Comparison of ENCODE assay signal across 22 cellular contexts in genomic region chr11:10519630-10520029, GRCh38. TPM values are rescaled to one million over a fixed set of nuclear protein-coding genes. Genes with fewer than 3 reads are reported as not detected.
DNase-seq lines count a peak whose midpoint lies in the region; ATAC-seq and TF ChIP-seq lines count a peak whose summit lies in the region.
"Had no signal": no experiment of that assay in that cellular context is flagged by ENCODE, and none has a peak within 500 bp of the region (broad histone marks: within the 10 kb centered on the region; RNA-seq: fewer than 3 reads in every experiment).

No MANE protein-coding gene starts in this region.

- H3K27ac ChIP-seq in HCT116 (ENCODE audit: low read depth, low read length) (no peak overlapping the region), angular gyrus (ENCODE audit: low read depth, low read length) (peak overlapping the region; percentile 76), foreskin keratinocyte (no peak overlapping the region)
- H3K27ac ChIP-seq: A549, SJSA1 had no signal

- no TSS peak for BruUV-seq in HCT116 (replicated peaks; lab: Mats Ljungman, UMichigan)
- no TSS peak for BruUV-seq in MCF 10A (replicated peaks; lab: Mats Ljungman, UMichigan)

- peaks cover 21 to 64% of the 10 kb centered on the region in 2 experiments; a peak in 3 of 4 replicates for H3K36me3 ChIP-seq in HCT116 (ENCODE audit: control insufficient read depth in 1 of 2, insufficient read depth in 2 of 2, low read length in 2 of 2)
- H3K36me3 ChIP-seq: BE2C had no signal

- H3K27me3 ChIP-seq in HCT116 (ENCODE audit: insufficient read depth, low read length) (no peaks in the 10 kb centered on the region), foreskin keratinocyte (no peaks in the 10 kb centered on the region)
- H3K27me3 ChIP-seq: BE2C, SJSA1 had no signal

- no peak overlapping the region for H3K4me2 ChIP-seq in HCT116 (ENCODE audit: low read length)
- H3K4me2 ChIP-seq: A549 had no signal

- H2AFZ ChIP-seq in HCT116 (ENCODE audit: low read depth, low read length, poor library complexity, severe bottlenecking) = no peak overlapping the region

- no peak overlapping the region for H3K27ac Mint-ChIP-seq in MCF 10A (ENCODE audit: low read depth, unreplicated experiment)
- H3K27ac Mint-ChIP-seq: HFFc6 had no signal

- H3K27me3 Mint-ChIP-seq in MCF 10A (ENCODE audit: insufficient read depth, unreplicated experiment) = no peaks in the 10 kb centered on the region

- H3K9me2 ChIP-seq in HCT116 (ENCODE audit: insufficient read depth) = no peaks in the 10 kb centered on the region

- H3K9ac ChIP-seq in HCT116 (ENCODE audit: low read length) = no peak overlapping the region

- TF ChIP-seq POLR2A in HCT116 (IDR thresholded peaks at IDR 0.05; ENCODE audit: borderline replicate concordance, extremely low read depth, insufficient read depth, insufficient read length) = no peak

- H3K4me3 Mint-ChIP-seq in MCF 10A (ENCODE audit: unreplicated experiment) = no peak overlapping the region
- H3K4me3 Mint-ChIP-seq: HFFc6 had no signal

- H3K79me2 ChIP-seq in HCT116 (ENCODE audit: insufficient read depth, low read length) = peaks cover 84% of the 10 kb centered on the region

- intact Hi-C loops in HCT116 (cut with micrococcal nuclease) = no loop called here
- intact Hi-C loops in Right ventricle myocardium superior (cut with DNase I) = loop anchor here (10.0 kb wide), 2 partner anchors 135 to 215 kb away; no protein-coding TSS in a partner anchor
- intact Hi-C loops in MCF 10A (cut with micrococcal nuclease) = no loop called here

- CTCF ChIA-PET in HCT116 (lab: Charles Lee) = interaction anchor here (1.2 kb wide), 1 partner anchor 216 kb away, joined by 3 read pairs; no protein-coding TSS in a partner anchor
- CTCF ChIA-PET in MCF 10A (lab: Yijun Ruan, JAX) = interaction anchor here (0.6 to 4.3 kb wide), 7 partner anchors 8 to 115 kb away, joined by 3 to 16 read pairs (median 3); partner anchors contain the start of gene RNF141

- POLR2A ChIA-PET in HCT116 (lab: Charles Lee) = no interaction called here
- POLR2A ChIA-PET in MCF 10A (lab: Yijun Ruan, JAX) = interaction anchor here (2.2 to 3.2 kb wide), 3 partner anchors 12 to 21 kb away, joined by 8 to 28 read pairs (median 16); partner anchors contain the start of gene RNF141

- H3K9me3 ChIP-seq in HCT116 (ENCODE audit: control insufficient read depth in 1 of 2, insufficient read depth in 1 of 2, low read depth in 1 of 2, low read length in 2 of 2) = no peaks in the 10 kb centered on the region
- H3K9me3 ChIP-seq: A549, BE2C, SJSA1 had no signal

- no peak for DNase-seq in HCT116 (ENCODE audit: low read depth, low spot score)
- DNase-seq in foreskin keratinocyte = peak in 1 of 2 donors; percentile 56
- DNase-seq in superior temporal gyrus (ENCODE audit: extremely low spot score) = peak; percentile 36
- no peak for DNase-seq in Right ventricle myocardium superior
- DNase-seq in activated CD4-positive, alpha-beta T cell treated with anti-CD3 and anti-CD28 coated beads, Interleukin-2, amount 50 U/mL, for 1 hour = no peak
- no peak for DNase-seq in MCF 10A (ENCODE audit: unreplicated experiment)
- DNase-seq: BE2C, DMS53, GF-D8, HFFc6, KG1, NCI-H1092 treated with DMSO at 0.1 percent for 48 hours, NCI-H1436 treated with DMSO at 0.1 percent for 48 hours, NCI-H1930, NCI-H2227 treated with DMSO at 0.1 percent for 48 hours, NCI-H510A had no signal

- ATAC-seq in HCT116 (peak; percentile 41; the same call in 1 of the 2 replicates), foreskin keratinocyte (peak; percentile 69), Right ventricle myocardium superior (ENCODE audit: poor library complexity) (no peak)
- ATAC-seq: A549, Panc1 had no signal

- peaks cover 8% of the 10 kb centered on the region for H3K4me1 Mint-ChIP-seq in MCF 10A (ENCODE audit: insufficient read depth, unreplicated experiment)

- TF ChIP-seq RAD21 in HCT116 (IDR thresholded peaks at IDR 0.05; ENCODE audit: low read depth) = no peak

- RAD21 ChIA-PET in HCT116 (lab: Charles Lee; ENCODE audit: low non-redundant PET in 1 of 2, low total read pairs in 2 of 2, uncharacterized antibody in 2 of 2, unreplicated experiment in 2 of 2) = no interaction called here

- no peaks in the 10 kb centered on the region for H4K20me1 ChIP-seq in HCT116 (ENCODE audit: insufficient read depth)

- H3K4me1 ChIP-seq in HCT116 (ENCODE audit: control insufficient read depth in 1 of 2, insufficient read depth in 2 of 2, low read length in 2 of 2) (peaks cover 7 to 69% of the 10 kb centered on the region in 2 experiments), foreskin keratinocyte (peaks cover 43% of the 10 kb centered on the region)
- H3K4me1 ChIP-seq: BE2C had no signal

- TF ChIP-seq CTCF in HCT116 (IDR thresholded peaks at IDR 0.05 in 2 of 3, conservative IDR thresholded peaks at IDR 0.05 in 1 of 3; ENCODE audit: borderline replicate concordance in 1 of 3, insufficient read depth in 1 of 3, low read depth in 2 of 3, low read length in 2 of 3) (no peak), foreskin keratinocyte (conservative IDR thresholded peaks at IDR 0.05) (no peak), MCF 10A (IDR thresholded peaks at IDR 0.05; ENCODE audit: unreplicated experiment) (no peak)

- no peaks in the 10 kb centered on the region for H3K9me3 Mint-ChIP-seq in MCF 10A (ENCODE audit: unreplicated experiment)
- H3K9me3 Mint-ChIP-seq: HFFc6 had no signal

- H3K4me3 ChIP-seq in HCT116 (replicated peaks in 1 of 2; ENCODE audit: low read depth in 1 of 2, low read length in 2 of 2) = no peak overlapping the region
- H3K4me3 ChIP-seq: A549, SJSA1 had no signal

- H3K36me3 Mint-ChIP-seq in MCF 10A (ENCODE audit: insufficient read depth, unreplicated experiment) = peaks cover 35% of the 10 kb centered on the region

TF ChIP-seq in HCT116, 20 proteins besides CTCF, POLR2A, EP300 and RAD21:
- TF ChIP-seq REST (IDR thresholded peaks at IDR 0.05; ENCODE audit: low read depth) (no peak), SRF (IDR thresholded peaks at IDR 0.05; ENCODE audit: low read depth) (no peak), JUND (IDR thresholded peaks at IDR 0.05) (no peak)
TF ChIP-seq in HCT116: peak in this region for 0.

RNA-seq across cellular contexts. Expression of gene RNF141, which starts 21.4 kb away (rescaled TPM):
- total RNA-seq in HCT116 (2021; ENCODE audit: unreplicated experiment) (133 TPM), foreskin keratinocyte (27.8 and 29.4 TPM in 2 replicates), Right ventricle myocardium superior (41.4 TPM), MCF 10A (2022) (28.4 and 41.8 TPM in 2 replicates)
- 44.4 and 49.4 TPM in 2 replicates for polyA plus RNA-seq in HCT116 (2012)
- 19.6 and 24.8 TPM in 2 replicates for polyA plus RNA-seq in foreskin keratinocyte

RNA-seq across cellular contexts. Expression of gene LYVE1, which starts 48.8 kb away (rescaled TPM):
- total RNA-seq in HCT116 (2021; ENCODE audit: unreplicated experiment) (0.34 TPM), foreskin keratinocyte (not detected in 2 replicates), Right ventricle myocardium superior (77.2 TPM), MCF 10A (2022) (not detected in 2 replicates)
- polyA plus RNA-seq in HCT116 (2012) = not detected in 2 replicates
- not detected in 2 replicates for polyA plus RNA-seq in foreskin keratinocyte
- total RNA-seq: H4, HT1080, SJSA1 had no signal

Comparison
In these comparisons a context has a peak if more than half of its experiments do, and no peak if none do; other contexts are left out.
1. RNA of gene LYVE1, which starts 48.8 kb away (total RNA-seq): 77.2 TPM in Right ventricle myocardium superior (single experiment); 0.34 TPM in HCT116 (single experiment), not detected in foreskin keratinocyte and not detected in MCF 10A; every median in the first group is over 10 times any median in the second.